Comparison of ENCODE assay signal across 8 cellular contexts in genomic region chr11:35138949-35139881, GRCh38. TPM values are rescaled to one million over a fixed set of nuclear protein-coding genes. Genes with fewer than 3 reads are reported as not detected.
DNase-seq lines count a peak whose midpoint lies in the region; ATAC-seq and TF ChIP-seq lines count a peak whose summit lies in the region.

Gene CD44 (plus strand): TSS chr11:35139171. CDS start chr11:35139304, 133 bp downstream.

- peaks cover 35% of the 10 kb centered on the region for H3K4me1 ChIP-seq in CD8-positive, alpha-beta T cell (ENCODE audit: insufficient read depth, low read length)

- no peaks in the 10 kb centered on the region for H3K36me3 ChIP-seq in CD8-positive, alpha-beta T cell (ENCODE audit: insufficient read depth, low read length)

- no peaks in the 10 kb centered on the region for H3K27me3 Mint-ChIP-seq in CD8-positive, alpha-beta T cell (ENCODE audit: low read depth)
- no peaks in the 10 kb centered on the region for H3K27me3 Mint-ChIP-seq in chondrocyte (ENCODE audit: low read depth)

- H3K4me1 Mint-ChIP-seq in CD8-positive, alpha-beta T cell (ENCODE audit: low read depth), result peaks cover 48% of the 10 kb centered on the region
- H3K4me1 Mint-ChIP-seq in chondrocyte (ENCODE audit: low read depth), result peaks cover 60% of the 10 kb centered on the region

- peak within 1 kb of the TSS; percentile 98 for H3K27ac ChIP-seq in CD8-positive, alpha-beta T cell (ENCODE audit: low read depth, low read length)

- POLR2A ChIA-PET in CD8-positive, alpha-beta T cell (lab: Charles Lee), result interaction anchor here (0.7 to 3.6 kb wide), 31 partner anchors 9 to 167 kb away, joined by 3 to 42 read pairs (median 4); no protein-coding TSS in a partner anchor

- DNase-seq in CD8-positive, alpha-beta T cell, result peak; percentile 67 to 88 (median 82)
- DNase-seq in GM20000 (ENCODE audit: low spot score) (peak; percentile 74), LHCN-M2 (ENCODE audit: low read depth) (peak; percentile 90), chondrocyte (ENCODE audit: low spot score) (no peak), left lobe of liver (ENCODE audit: low spot score) (peak; percentile 55), NAMALWA (ENCODE audit: low spot score) (no peak)
- peak; percentile 70 for DNase-seq in activated CD4-positive, CD25-positive, alpha-beta regulatory T cell treated with anti-CD3 and anti-CD28 coated beads, Interleukin-2, amount 50 U/mL, for 72 hours
- DNase-seq in stimulated activated CD4-positive, alpha-beta T cell treated with anti-CD3 and anti-CD28 coated beads, Interleukin-2, amount 100 ng/mL, for 48 hours, result peak; percentile 53 to 59

- H3K9me3 ChIP-seq in CD8-positive, alpha-beta T cell (ENCODE audit: low read length), result no peaks in the 10 kb centered on the region

- peaks cover 37% of the 10 kb centered on the region for H3K36me3 Mint-ChIP-seq in CD8-positive, alpha-beta T cell
- no peaks in the 10 kb centered on the region for H3K36me3 Mint-ChIP-seq in chondrocyte (ENCODE audit: low read depth)

- peak; percentile 83 for ATAC-seq in CD8-positive, alpha-beta T cell
- peak; percentile 69 for ATAC-seq in left lobe of liver

- no peaks in the 10 kb centered on the region for H3K27me3 ChIP-seq in CD8-positive, alpha-beta T cell (ENCODE audit: insufficient read depth, low read length)

- TF ChIP-seq CTCF in CD8-positive, alpha-beta T cell (IDR thresholded peaks at IDR 0.05), result no peak
- TF ChIP-seq CTCF in GM20000 (IDR thresholded peaks at IDR 0.05; ENCODE audit: extremely low read depth, missing control alignments) (no peak), chondrocyte (IDR thresholded peaks at IDR 0.05) (no peak)

- intact Hi-C loops in CD8-positive, alpha-beta T cell (cut with DNase I, micrococcal nuclease), result loop anchor here (1.0 to 10.0 kb wide), 8 partner anchors 16 to 1606 kb away; no protein-coding TSS in a partner anchor

- peak within 1 kb of the TSS; percentile 90 for H3K4me3 Mint-ChIP-seq in CD8-positive, alpha-beta T cell
- peak within 1 kb of the TSS; percentile 86 for H3K4me3 Mint-ChIP-seq in chondrocyte (ENCODE audit: unreplicated experiment)

- CTCF ChIA-PET in CD8-positive, alpha-beta T cell (lab: Charles Lee), result interaction anchor here (0.7 to 10.9 kb wide), 15 partner anchors 9 to 253 kb away, joined by 3 to 92 read pairs (median 7); no protein-coding TSS in a partner anchor

- peak within 1 kb of the TSS; percentile 98 for H3K27ac Mint-ChIP-seq in CD8-positive, alpha-beta T cell
- peak within 1 kb of the TSS; percentile 93 for H3K27ac Mint-ChIP-seq in chondrocyte (ENCODE audit: unreplicated experiment)

- H3K9me3 Mint-ChIP-seq in CD8-positive, alpha-beta T cell, result no peaks in the 10 kb centered on the region
- no peaks in the 10 kb centered on the region for H3K9me3 Mint-ChIP-seq in chondrocyte (ENCODE audit: low read depth)

- peak within 1 kb of the TSS; percentile 80 for H3K4me3 ChIP-seq in CD8-positive, alpha-beta T cell (ENCODE audit: low read depth, low read length)

RNA-seq across cellular contexts. Expression of gene CD44, which starts in this region (rescaled TPM):
- 1,000 to 10,000 TPM; 1,070 to 1,104 TPM for total RNA-seq in CD8-positive, alpha-beta T cell
- 215 and 235 TPM in 2 replicates for total RNA-seq in LHCN-M2 (2014; rRNA removed)
- 292 TPM for polyA plus RNA-seq in LHCN-M2 (2012)
- total RNA-seq in chondrocyte, result 176 to 179 TPM (median 177 TPM) in 3 replicates
- total RNA-seq in left lobe of liver, result 11.7 TPM

Comparison
In these comparisons a context has a peak if more than half of its experiments do, and no peak if none do; other contexts are left out.
1. RNA of gene CD44 (total RNA-seq): 1,070 to 1,104 TPM in CD8-positive, alpha-beta T cell, 215 to 235 TPM in LHCN-M2 and 176 to 179 TPM in chondrocyte; 11.7 TPM in left lobe of liver (single experiment); every median in the first group is over 10 times any median in the second.
2. DNase-seq: peak in CD8-positive, alpha-beta T cell (7 of 7), GM20000 (single experiment), LHCN-M2 (single experiment), activated CD4-positive, CD25-positive, alpha-beta regulatory T cell treated with anti-CD3 and anti-CD28 coated beads, Interleukin-2, amount 50 U/mL, for 72 hours (single experiment), left lobe of liver (single experiment) and stimulated activated CD4-positive, alpha-beta T cell treated with anti-CD3 and anti-CD28 coated beads, Interleukin-2, amount 100 ng/mL, for 48 hours (2 of 2); none in chondrocyte (single experiment) and NAMALWA (single experiment).